Comparison of ENCODE assay signal across 3 cellular contexts in the genomic region with DNA sequence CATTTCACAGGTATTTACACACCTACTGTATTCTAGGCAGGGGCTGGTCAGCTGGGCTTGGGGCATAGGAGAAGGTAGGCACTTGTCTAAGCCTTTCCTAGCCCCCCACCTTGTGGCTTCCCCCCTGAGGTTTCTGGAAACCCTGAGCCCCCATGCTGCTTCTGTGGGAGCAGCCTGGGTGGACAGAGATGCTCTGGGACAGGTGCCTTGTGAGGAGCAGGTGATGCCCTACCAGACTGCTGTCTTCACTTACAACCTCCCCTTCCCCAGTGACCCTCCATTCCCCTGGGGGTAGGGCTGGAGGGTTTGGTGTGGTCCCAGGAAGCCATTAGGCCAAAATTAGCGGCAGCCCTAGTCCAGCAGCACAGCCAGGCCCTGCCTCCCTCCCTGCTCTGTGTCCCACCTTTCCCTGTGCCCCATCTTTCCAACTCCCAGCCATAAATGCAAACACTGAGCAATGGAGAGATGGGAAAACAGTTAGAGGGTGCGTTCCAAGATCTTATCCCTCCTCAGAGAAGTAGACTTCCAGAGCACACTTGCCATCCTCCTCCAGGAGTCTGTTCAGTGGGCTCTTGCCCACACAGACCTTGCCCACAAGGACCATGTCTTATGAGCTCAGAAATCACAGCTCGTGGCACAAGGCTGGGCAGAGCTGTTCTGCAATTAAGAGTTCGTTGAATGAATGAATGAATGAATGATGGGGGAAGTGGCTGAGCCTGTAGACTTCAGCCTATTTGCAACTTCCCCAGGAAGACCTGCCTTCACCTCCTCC.
A peak's percentile ranks its signal among the peaks of the same experiment; 100 is the strongest.
TF ChIP-seq lines count a peak whose summit lies in the region.

No MANE protein-coding gene starts in this region.

TF ChIP-seq in SK-N-SH, 30 proteins besides CTCF, POLR2A, EP300 and RAD21 (continues in another document):
- TF ChIP-seq ELF1 (IDR thresholded peaks at IDR 0.05) (no peak), MEF2A (IDR thresholded peaks at IDR 0.05; ENCODE audit: borderline replicate concordance, low read depth) (no peak), FOSL2 (IDR thresholded peaks at IDR 0.05; ENCODE audit: borderline replicate concordance, low read depth) (no peak), TEAD4 (IDR thresholded peaks at IDR 0.05; ENCODE audit: borderline replicate concordance, insufficient read depth) (no peak), NRF1 (IDR thresholded peaks at IDR 0.05; ENCODE audit: low read depth, low read length) (no peak), TAF1 (IDR thresholded peaks at IDR 0.05; ENCODE audit: borderline replicate concordance, low read depth, low read length) (no peak), EZH2phosphoT487 (IDR thresholded peaks at IDR 0.05; ENCODE audit: borderline replicate concordance, low read depth) (no peak), POLR2AphosphoS5 (IDR thresholded peaks at IDR 0.05; ENCODE audit: low read depth, low read length) (no peak), SMC3 (IDR thresholded peaks at IDR 0.05; ENCODE audit: low read depth, low read length) (no peak), NFIC (IDR thresholded peaks at IDR 0.05; ENCODE audit: borderline replicate concordance) (no peak), GATA2 (CRISPR knock-in tag; IDR thresholded peaks at IDR 0.05) (no peak), CHD2 (IDR thresholded peaks at IDR 0.05; ENCODE audit: low read length, partially characterized antibody) (no peak), SIN3A (IDR thresholded peaks at IDR 0.05; ENCODE audit: borderline replicate concordance, low read depth, low read length) (no peak)
- TF ChIP-seq, protein P1, sequence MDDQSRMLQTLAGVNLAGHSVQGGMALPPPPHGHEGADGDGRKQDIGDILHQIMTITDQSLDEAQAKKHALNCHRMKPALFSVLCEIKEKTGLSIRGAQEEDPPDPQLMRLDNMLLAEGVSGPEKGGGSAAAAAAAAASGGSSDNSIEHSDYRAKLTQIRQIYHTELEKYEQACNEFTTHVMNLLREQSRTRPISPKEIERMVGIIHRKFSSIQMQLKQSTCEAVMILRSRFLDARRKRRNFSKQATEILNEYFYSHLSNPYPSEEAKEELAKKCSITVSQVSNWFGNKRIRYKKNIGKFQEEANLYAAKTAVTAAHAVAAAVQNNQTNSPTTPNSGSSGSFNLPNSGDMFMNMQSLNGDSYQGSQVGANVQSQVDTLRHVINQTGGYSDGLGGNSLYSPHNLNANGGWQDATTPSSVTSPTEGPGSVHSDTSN (IDR thresholded peaks at IDR 0.05), result no peak
- TF ChIP-seq, protein P2, sequence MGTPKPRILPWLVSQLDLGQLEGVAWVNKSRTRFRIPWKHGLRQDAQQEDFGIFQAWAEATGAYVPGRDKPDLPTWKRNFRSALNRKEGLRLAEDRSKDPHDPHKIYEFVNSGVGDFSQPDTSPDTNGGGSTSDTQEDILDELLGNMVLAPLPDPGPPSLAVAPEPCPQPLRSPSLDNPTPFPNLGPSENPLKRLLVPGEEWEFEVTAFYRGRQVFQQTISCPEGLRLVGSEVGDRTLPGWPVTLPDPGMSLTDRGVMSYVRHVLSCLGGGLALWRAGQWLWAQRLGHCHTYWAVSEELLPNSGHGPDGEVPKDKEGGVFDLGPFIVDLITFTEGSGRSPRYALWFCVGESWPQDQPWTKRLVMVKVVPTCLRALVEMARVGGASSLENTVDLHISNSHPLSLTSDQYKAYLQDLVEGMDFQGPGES (IDR thresholded peaks at IDR 0.05; ENCODE audit: low read depth, low read length), result no peak
- TF ChIP-seq, protein P3, sequence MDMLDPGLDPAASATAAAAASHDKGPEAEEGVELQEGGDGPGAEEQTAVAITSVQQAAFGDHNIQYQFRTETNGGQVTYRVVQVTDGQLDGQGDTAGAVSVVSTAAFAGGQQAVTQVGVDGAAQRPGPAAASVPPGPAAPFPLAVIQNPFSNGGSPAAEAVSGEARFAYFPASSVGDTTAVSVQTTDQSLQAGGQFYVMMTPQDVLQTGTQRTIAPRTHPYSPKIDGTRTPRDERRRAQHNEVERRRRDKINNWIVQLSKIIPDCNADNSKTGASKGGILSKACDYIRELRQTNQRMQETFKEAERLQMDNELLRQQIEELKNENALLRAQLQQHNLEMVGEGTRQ (IDR thresholded peaks at IDR 0.05; ENCODE audit: borderline replicate concordance, low read depth, low read length), result no peak

TF ChIP-seq in SK-N-SH treated with all-trans-retinoic acid at 6 μM for 48 hours, 23 proteins besides CTCF, POLR2A, EP300 and RAD21 (continues in another document):
- TF ChIP-seq TCF4 (CRISPR knock-in tag; IDR thresholded peaks at IDR 0.05; ENCODE audit: borderline replicate concordance) (no peak), TOX (CRISPR knock-in tag; IDR thresholded peaks at IDR 0.05; ENCODE audit: borderline replicate concordance) (no peak), ZFP3 (CRISPR knock-in tag; IDR thresholded peaks at IDR 0.05) (no peak), CSDC2 (CRISPR knock-in tag; IDR thresholded peaks at IDR 0.05) (no peak), RARB (CRISPR knock-in tag; IDR thresholded peaks at IDR 0.05) (no peak)
- TF ChIP-seq, protein P4, sequence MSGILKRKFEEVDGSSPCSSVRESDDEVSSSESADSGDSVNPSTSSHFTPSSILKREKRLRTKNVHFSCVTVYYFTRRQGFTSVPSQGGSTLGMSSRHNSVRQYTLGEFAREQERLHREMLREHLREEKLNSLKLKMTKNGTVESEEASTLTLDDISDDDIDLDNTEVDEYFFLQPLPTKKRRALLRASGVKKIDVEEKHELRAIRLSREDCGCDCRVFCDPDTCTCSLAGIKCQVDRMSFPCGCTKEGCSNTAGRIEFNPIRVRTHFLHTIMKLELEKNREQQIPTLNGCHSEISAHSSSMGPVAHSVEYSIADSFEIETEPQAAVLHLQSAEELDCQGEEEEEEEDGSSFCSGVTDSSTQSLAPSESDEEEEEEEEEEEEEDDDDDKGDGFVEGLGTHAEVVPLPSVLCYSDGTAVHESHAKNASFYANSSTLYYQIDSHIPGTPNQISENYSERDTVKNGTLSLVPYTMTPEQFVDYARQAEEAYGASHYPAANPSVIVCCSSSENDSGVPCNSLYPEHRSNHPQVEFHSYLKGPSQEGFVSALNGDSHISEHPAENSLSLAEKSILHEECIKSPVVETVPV (CRISPR knock-in tag; IDR thresholded peaks at IDR 0.05), result no peak
- TF ChIP-seq, protein P5, sequence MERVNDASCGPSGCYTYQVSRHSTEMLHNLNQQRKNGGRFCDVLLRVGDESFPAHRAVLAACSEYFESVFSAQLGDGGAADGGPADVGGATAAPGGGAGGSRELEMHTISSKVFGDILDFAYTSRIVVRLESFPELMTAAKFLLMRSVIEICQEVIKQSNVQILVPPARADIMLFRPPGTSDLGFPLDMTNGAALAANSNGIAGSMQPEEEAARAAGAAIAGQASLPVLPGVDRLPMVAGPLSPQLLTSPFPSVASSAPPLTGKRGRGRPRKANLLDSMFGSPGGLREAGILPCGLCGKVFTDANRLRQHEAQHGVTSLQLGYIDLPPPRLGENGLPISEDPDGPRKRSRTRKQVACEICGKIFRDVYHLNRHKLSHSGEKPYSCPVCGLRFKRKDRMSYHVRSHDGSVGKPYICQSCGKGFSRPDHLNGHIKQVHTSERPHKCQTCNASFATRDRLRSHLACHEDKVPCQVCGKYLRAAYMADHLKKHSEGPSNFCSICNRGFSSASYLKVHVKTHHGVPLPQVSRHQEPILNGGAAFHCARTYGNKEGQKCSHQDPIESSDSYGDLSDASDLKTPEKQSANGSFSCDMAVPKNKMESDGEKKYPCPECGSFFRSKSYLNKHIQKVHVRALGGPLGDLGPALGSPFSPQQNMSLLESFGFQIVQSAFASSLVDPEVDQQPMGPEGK (CRISPR knock-in tag; IDR thresholded peaks at IDR 0.05; ENCODE audit: borderline replicate concordance), result no peak
- TF ChIP-seq, protein P6, sequence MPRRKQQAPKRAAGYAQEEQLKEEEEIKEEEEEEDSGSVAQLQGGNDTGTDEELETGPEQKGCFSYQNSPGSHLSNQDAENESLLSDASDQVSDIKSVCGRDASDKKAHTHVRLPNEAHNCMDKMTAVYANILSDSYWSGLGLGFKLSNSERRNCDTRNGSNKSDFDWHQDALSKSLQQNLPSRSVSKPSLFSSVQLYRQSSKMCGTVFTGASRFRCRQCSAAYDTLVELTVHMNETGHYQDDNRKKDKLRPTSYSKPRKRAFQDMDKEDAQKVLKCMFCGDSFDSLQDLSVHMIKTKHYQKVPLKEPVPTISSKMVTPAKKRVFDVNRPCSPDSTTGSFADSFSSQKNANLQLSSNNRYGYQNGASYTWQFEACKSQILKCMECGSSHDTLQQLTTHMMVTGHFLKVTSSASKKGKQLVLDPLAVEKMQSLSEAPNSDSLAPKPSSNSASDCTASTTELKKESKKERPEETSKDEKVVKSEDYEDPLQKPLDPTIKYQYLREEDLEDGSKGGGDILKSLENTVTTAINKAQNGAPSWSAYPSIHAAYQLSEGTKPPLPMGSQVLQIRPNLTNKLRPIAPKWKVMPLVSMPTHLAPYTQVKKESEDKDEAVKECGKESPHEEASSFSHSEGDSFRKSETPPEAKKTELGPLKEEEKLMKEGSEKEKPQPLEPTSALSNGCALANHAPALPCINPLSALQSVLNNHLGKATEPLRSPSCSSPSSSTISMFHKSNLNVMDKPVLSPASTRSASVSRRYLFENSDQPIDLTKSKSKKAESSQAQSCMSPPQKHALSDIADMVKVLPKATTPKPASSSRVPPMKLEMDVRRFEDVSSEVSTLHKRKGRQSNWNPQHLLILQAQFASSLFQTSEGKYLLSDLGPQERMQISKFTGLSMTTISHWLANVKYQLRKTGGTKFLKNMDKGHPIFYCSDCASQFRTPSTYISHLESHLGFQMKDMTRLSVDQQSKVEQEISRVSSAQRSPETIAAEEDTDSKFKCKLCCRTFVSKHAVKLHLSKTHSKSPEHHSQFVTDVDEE (CRISPR knock-in tag; IDR thresholded peaks at IDR 0.05), result no peak
- TF ChIP-seq, protein P7, sequence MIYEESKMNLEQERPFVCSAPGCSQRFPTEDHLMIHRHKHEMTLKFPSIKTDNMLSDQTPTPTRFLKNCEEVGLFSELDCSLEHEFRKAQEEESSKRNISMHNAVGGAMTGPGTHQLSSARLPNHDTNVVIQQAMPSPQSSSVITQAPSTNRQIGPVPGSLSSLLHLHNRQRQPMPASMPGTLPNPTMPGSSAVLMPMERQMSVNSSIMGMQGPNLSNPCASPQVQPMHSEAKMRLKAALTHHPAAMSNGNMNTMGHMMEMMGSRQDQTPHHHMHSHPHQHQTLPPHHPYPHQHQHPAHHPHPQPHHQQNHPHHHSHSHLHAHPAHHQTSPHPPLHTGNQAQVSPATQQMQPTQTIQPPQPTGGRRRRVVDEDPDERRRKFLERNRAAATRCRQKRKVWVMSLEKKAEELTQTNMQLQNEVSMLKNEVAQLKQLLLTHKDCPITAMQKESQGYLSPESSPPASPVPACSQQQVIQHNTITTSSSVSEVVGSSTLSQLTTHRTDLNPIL (CRISPR knock-in tag; IDR thresholded peaks at IDR 0.05; ENCODE audit: low read depth), result no peak

TF ChIP-seq in HEK293, 187 proteins besides CTCF, POLR2A, EP300 and RAD21:
- TF ChIP-seq, protein P8, sequence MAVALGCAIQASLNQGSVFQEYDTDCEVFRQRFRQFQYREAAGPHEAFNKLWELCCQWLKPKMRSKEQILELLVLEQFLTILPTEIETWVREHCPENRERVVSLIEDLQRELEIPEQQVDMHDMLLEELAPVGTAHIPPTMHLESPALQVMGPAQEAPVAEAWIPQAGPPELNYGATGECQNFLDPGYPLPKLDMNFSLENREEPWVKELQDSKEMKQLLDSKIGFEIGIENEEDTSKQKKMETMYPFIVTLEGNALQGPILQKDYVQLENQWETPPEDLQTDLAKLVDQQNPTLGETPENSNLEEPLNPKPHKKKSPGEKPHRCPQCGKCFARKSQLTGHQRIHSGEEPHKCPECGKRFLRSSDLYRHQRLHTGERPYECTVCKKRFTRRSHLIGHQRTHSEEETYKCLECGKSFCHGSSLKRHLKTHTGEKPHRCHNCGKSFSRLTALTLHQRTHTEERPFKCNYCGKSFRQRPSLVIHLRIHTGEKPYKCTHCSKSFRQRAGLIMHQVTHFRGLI (tag by site-specific recombination; IDR thresholded peaks at IDR 0.05), result no peak
- peak; percentile 94 for TF ChIP-seq ZNF24 (tag by site-specific recombination; IDR thresholded peaks at IDR 0.05)
- peak; percentile 47; the same call in 1 of the 2 replicates for TF ChIP-seq GLIS2 (tag by site-specific recombination; IDR thresholded peaks at IDR 0.05)
- no peak for TF ChIP-seq ZBTB7A (tag by site-specific recombination; IDR thresholded peaks at IDR 0.05; ENCODE audit: low read depth)
- TF ChIP-seq, protein P9, sequence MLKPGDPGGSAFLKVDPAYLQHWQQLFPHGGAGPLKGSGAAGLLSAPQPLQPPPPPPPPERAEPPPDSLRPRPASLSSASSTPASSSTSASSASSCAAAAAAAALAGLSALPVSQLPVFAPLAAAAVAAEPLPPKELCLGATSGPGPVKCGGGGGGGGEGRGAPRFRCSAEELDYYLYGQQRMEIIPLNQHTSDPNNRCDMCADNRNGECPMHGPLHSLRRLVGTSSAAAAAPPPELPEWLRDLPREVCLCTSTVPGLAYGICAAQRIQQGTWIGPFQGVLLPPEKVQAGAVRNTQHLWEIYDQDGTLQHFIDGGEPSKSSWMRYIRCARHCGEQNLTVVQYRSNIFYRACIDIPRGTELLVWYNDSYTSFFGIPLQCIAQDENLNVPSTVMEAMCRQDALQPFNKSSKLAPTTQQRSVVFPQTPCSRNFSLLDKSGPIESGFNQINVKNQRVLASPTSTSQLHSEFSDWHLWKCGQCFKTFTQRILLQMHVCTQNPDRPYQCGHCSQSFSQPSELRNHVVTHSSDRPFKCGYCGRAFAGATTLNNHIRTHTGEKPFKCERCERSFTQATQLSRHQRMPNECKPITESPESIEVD (tag by site-specific recombination; IDR thresholded peaks at IDR 0.05), result no peak
